8 cellular contexts compared by ENCODE assay signal in genomic region chr19:50252111-50252886, GRCh38. TPM values are rescaled to one million over a fixed set of nuclear protein-coding genes. Genes with fewer than 3 reads are reported as not detected.
A peak's percentile ranks its signal among the peaks of the same experiment; 100 is the strongest.
DNase-seq lines count a peak whose midpoint lies in the region; ATAC-seq, FAIRE-seq and TF ChIP-seq lines count a peak whose summit lies in the region.

No MANE protein-coding gene starts in this region.

- FAIRE-seq in A549 (lab: Jason Lieb, UNC) = no peak

- no peaks in the 10 kb centered on the region for H3K4me1 Mint-ChIP-seq in GM23338

- peaks cover 10% of the 10 kb centered on the region for H3K36me3 ChIP-seq in GM23338 (ENCODE audit: insufficient read depth)

- no peaks in the 10 kb centered on the region for H3F3A ChIP-seq in GM23338 (replicated peaks; ENCODE audit: low read depth)

- H3K4me2 ChIP-seq in A549 = no peak overlapping the region
- H3K4me2 ChIP-seq in GM23338 = no peak overlapping the region

- H3K4me1 ChIP-seq in A549 (no peaks in the 10 kb centered on the region), GM23338 (ENCODE audit: insufficient read depth) (no peaks in the 10 kb centered on the region)

- H3K27me3 ChIP-seq in GM23338 (ENCODE audit: insufficient read depth) = no peaks in the 10 kb centered on the region

- H3K36me3 Mint-ChIP-seq in GM23338 (ENCODE audit: low read depth) = peaks cover 57% of the 10 kb centered on the region

- H3K9me2 ChIP-seq in GM23338 (ENCODE audit: insufficient read depth) = no peaks in the 10 kb centered on the region

- no peaks in the 10 kb centered on the region for H4K20me1 ChIP-seq in GM23338 (replicated peaks; ENCODE audit: insufficient read depth)

- H3K4me3 ChIP-seq in A549 = no peak overlapping the region
- H3K4me3 ChIP-seq in GM23338 = no peak overlapping the region
- no peak overlapping the region for H3K4me3 ChIP-seq in fibroblast of mammary gland (ENCODE audit: control insufficient read depth, low read depth, low read length)

- TF ChIP-seq EP300 in A549 (IDR thresholded peaks at IDR 0.05) = no peak

- TF ChIP-seq RAD21 in A549 (conservative IDR thresholded peaks at IDR 0.05 in 1 of 2, IDR thresholded peaks at IDR 0.05 in 1 of 2) = peak; percentile 35 to 58; a peak in 3 of 5 replicates

- H3K9me3 Mint-ChIP-seq in GM23338 = peaks cover 99% of the 10 kb centered on the region

- DNase-seq in A549 (ENCODE audit: low read depth in 1 of 2, low spot score in 1 of 2) (peak in 1 of 2 experiments; percentile 58), GM23338 (ENCODE audit: low spot score) (peak; percentile 69), fibroblast of mammary gland (ENCODE audit: low read depth) (peak; percentile 29), GDM1 (lab: John Stamatoyannopoulos, UW) (no peak), NCI-H146 treated with DMSO at 0.1 percent for 48 hours (lab: John Stamatoyannopoulos, UW; ENCODE audit: unreplicated experiment) (no peak)
- peak; percentile 8 to 24 for DNase-seq in activated CD4-positive, alpha-beta T cell treated with anti-CD3 and anti-CD28 coated beads for 4 hours
- DNase-seq in stimulated activated CD4-positive, alpha-beta T cell treated with anti-CD3 and anti-CD28 coated beads, Interleukin-12 subunit alpha, Interleukin-12 subunit beta, amount 100 ng/mL, for 4 hours = peak; percentile 36

- WGBS in A549 (ENCODE audit: missing lambda C conversion rate) = 80% methylated on average over 23 of the region's 23 CpGs

- H3K79me2 ChIP-seq in GM23338 (replicated peaks; ENCODE audit: insufficient read depth) = no peaks in the 10 kb centered on the region

- TF ChIP-seq CTCF in A549 (IDR thresholded peaks at IDR 0.05) (peak; percentile 33; the same call in 2 of the 3 replicates), GM23338 (conservative IDR thresholded peaks at IDR 0.05; ENCODE audit: low read depth in 2 of 2) (peak; percentile 72 to 84), fibroblast of mammary gland (conservative IDR thresholded peaks at IDR 0.05; ENCODE audit: control insufficient read depth, insufficient read depth, low read depth, low read length) (peak; percentile 80)

- peaks cover 10% of the 10 kb centered on the region for H3K27me3 Mint-ChIP-seq in GM23338 (ENCODE audit: insufficient read depth, low read depth, poor library complexity)

- POLR2A ChIA-PET in A549 (lab: Yijun Ruan, JAX) = no interaction called here

- no peak overlapping the region for H3K27ac ChIP-seq in A549
- no peak overlapping the region for H3K27ac ChIP-seq in GM23338 (ENCODE audit: low read depth)

- no peak overlapping the region for H3K4me3 Mint-ChIP-seq in GM23338

- CTCF ChIA-PET in A549 (lab: Yijun Ruan, JAX) = interaction anchor here (0.6 to 1.6 kb wide), 9 partner anchors 10 to 104 kb away, joined by 3 to 6 read pairs (median 3); partner anchors contain the start of gene KCNC3

- no peak overlapping the region for H3K27ac Mint-ChIP-seq in GM23338

- H2AFZ ChIP-seq in GM23338 = no peak overlapping the region

- no peak for TF ChIP-seq POLR2A in A549 (IDR thresholded peaks at IDR 0.05; ENCODE audit: low read length)

- ATAC-seq in A549 (peak in 1 of 2 experiments; percentile 68; a peak in 3 of 6 replicates), GM23338 (no peak), HG02840 (IDR thresholded peaks at IDR 0.05; ENCODE audit: low FRiP score, unreplicated experiment) (no peak)

- H3K9me3 ChIP-seq in A549 = peaks cover 20% of the 10 kb centered on the region

TF ChIP-seq in A549, 52 proteins besides CTCF, POLR2A, EP300 and RAD21:
- TF ChIP-seq EHMT2 (IDR thresholded peaks at IDR 0.05; ENCODE audit: low read depth) = no peak
- no peak for TF ChIP-seq PHF8 (IDR thresholded peaks at IDR 0.05; ENCODE audit: borderline replicate concordance, low read depth)
- no peak for TF ChIP-seq CHD4 (IDR thresholded peaks at IDR 0.05; ENCODE audit: borderline replicate concordance)
- TF ChIP-seq RCOR1 (IDR thresholded peaks at IDR 0.05; ENCODE audit: low read depth, low read length) = no peak
- no peak for TF ChIP-seq ZNF302 (CRISPR knock-in tag; IDR thresholded peaks at IDR 0.05)
- TF ChIP-seq FOSL2 (IDR thresholded peaks at IDR 0.05) = no peak
- no peak for TF ChIP-seq FOSL2 (CRISPR knock-in tag; IDR thresholded peaks at IDR 0.05)
- TF ChIP-seq GATA3 (IDR thresholded peaks at IDR 0.05; ENCODE audit: borderline replicate concordance) = no peak
- TF ChIP-seq USF2 (IDR thresholded peaks at IDR 0.05) = no peak
- no peak for TF ChIP-seq ATOH8 (CRISPR knock-in tag; IDR thresholded peaks at IDR 0.05; ENCODE audit: low read depth)
- TF ChIP-seq HES2 (IDR thresholded peaks at IDR 0.05) = no peak

TF ChIP-seq in GM23338, 12 proteins besides CTCF, POLR2A, EP300 and RAD21:
- TF ChIP-seq ETS1 (IDR thresholded peaks at IDR 0.05) (no peak), NANOG (IDR thresholded peaks at IDR 0.05; ENCODE audit: borderline replicate concordance) (no peak)
TF ChIP-seq in GM23338: peak in this region for 0.

RNA-seq across cellular contexts. Expression of gene MYH14, which starts 48.9 kb away (rescaled TPM):
- 4.0 and 4.8 TPM in 2 replicates for polyA plus RNA-seq in A549 (2011; rRNA removed)
- 7.2 and 7.8 TPM in 2 replicates for polyA plus RNA-seq in A549 (2012; cell fraction: cytosol; rRNA removed)
- polyA plus RNA-seq in A549 (2012; cell fraction: nucleus; rRNA removed) = 14.6 and 16.2 TPM in 2 replicates
- polyA plus RNA-seq in A549 (2017; fragmentation: RNase III; extraction: RNeasy Plus Mini Kit Qiagen cat#74134 plus additional on column Dnase treatment) = 6.4 to 7.0 TPM (median 6.5 TPM) in 3 replicates
- polyA minus RNA-seq in A549 (2011; rRNA and poly(A)+ RNA removed) = 12.5 and 18.2 TPM in 2 replicates
- total RNA-seq in GM23338 (2014; rRNA removed; shearing (Covaris generic)) = 25.5 and 27.3 TPM in 2 replicates
- 27.5 and 29.1 TPM in 2 replicates for polyA plus RNA-seq in GM23338 (2016; fragmentation: Nextera tagmentation; extraction: Ambion mirVana)

Comparison
In these comparisons a context has a peak if more than half of its experiments do, and no peak if none do; other contexts are left out.
1. DNase-seq: peak in GM23338 (single experiment), activated CD4-positive, alpha-beta T cell treated with anti-CD3 and anti-CD28 coated beads for 4 hours (2 of 2), fibroblast of mammary gland (single experiment) and stimulated activated CD4-positive, alpha-beta T cell treated with anti-CD3 and anti-CD28 coated beads, Interleukin-12 subunit alpha, Interleukin-12 subunit beta, amount 100 ng/mL, for 4 hours (single experiment); none in GDM1 (single experiment) and NCI-H146 treated with DMSO at 0.1 percent for 48 hours (single experiment).
2. Peak in every context shown above with its lines, with median percentiles within 50 percentile points of each other: CTCF ChIP-seq.